1 cellular context compared by ENCODE assay signal in genomic region chr19:55476100-55476775, GRCh38.
TF ChIP-seq lines count a peak whose summit lies in the region.

Gene ZNF628, plus strand, starts transcription at chr19:55476617. Its CDS starts 3,294 bp downstream, at chr19:55479911.

TF ChIP-seq in HepG2, 621 proteins besides CTCF, POLR2A, EP300 and RAD21 (continued from another document and continues in another):
- TF ChIP-seq ZNF383 (CRISPR knock-in tag; IDR thresholded peaks at IDR 0.05; ENCODE audit: borderline replicate concordance) (no peak), PAWR (CRISPR knock-in tag; IDR thresholded peaks at IDR 0.05; ENCODE audit: borderline replicate concordance) (0 out of 2 replicates have a peak, but pooled peaks have one; percentile 56), MLLT10 (CRISPR knock-in tag; IDR thresholded peaks at IDR 0.05) (no peak), ZNF549 (CRISPR knock-in tag; IDR thresholded peaks at IDR 0.05) (no peak), AGO1 (IDR thresholded peaks at IDR 0.05; ENCODE audit: low read depth, low read length, poor library complexity, severe bottlenecking) (no peak), POLR2G (IDR thresholded peaks at IDR 0.05; ENCODE audit: low read depth, low read length) (peak; percentile 63), ZSCAN29 (CRISPR knock-in tag; conservative IDR thresholded peaks at IDR 0.05) (no peak), SOX5 (CRISPR knock-in tag; IDR thresholded peaks at IDR 0.05; ENCODE audit: borderline replicate concordance) (peak; percentile 37; the same call in 1 of the 2 replicates), GATA4 (IDR thresholded peaks at IDR 0.05; ENCODE audit: borderline replicate concordance, low read depth) (no peak), ZBTB34 (CRISPR knock-in tag; IDR thresholded peaks at IDR 0.05) (no peak), ZNF740 (CRISPR knock-in tag; IDR thresholded peaks at IDR 0.05) (peak; percentile 88; the same call in 1 of the 2 replicates), CHD4 (IDR thresholded peaks at IDR 0.05; ENCODE audit: borderline replicate concordance, low read length) (no peak), CREBL2 (CRISPR knock-in tag; IDR thresholded peaks at IDR 0.05; ENCODE audit: borderline replicate concordance) (peak; percentile 65; the same call in 1 of the 2 replicates), ZNF432 (CRISPR knock-in tag; IDR thresholded peaks at IDR 0.05; ENCODE audit: borderline replicate concordance) (no peak), IRX3 (CRISPR knock-in tag; IDR thresholded peaks at IDR 0.05; ENCODE audit: borderline replicate concordance, low read depth) (peak; percentile 68; the same call in 1 of the 2 replicates), ZSCAN9 (CRISPR knock-in tag; IDR thresholded peaks at IDR 0.05; ENCODE audit: borderline replicate concordance) (peak; percentile 62), ZBTB14 (CRISPR knock-in tag; IDR thresholded peaks at IDR 0.05) (peak; percentile 54), ZFP91 (CRISPR knock-in tag; IDR thresholded peaks at IDR 0.05; ENCODE audit: borderline replicate concordance) (peak; percentile 83), ATF1 (CRISPR knock-in tag; IDR thresholded peaks at IDR 0.05) (peak; percentile 97), MXD3 (CRISPR knock-in tag; IDR thresholded peaks at IDR 0.05) (peak; percentile 92), ZNF142 (CRISPR knock-in tag; IDR thresholded peaks at IDR 0.05) (peak; percentile 81; the same call in 1 of the 2 replicates), ZNF7 (CRISPR knock-in tag; IDR thresholded peaks at IDR 0.05) (no peak), THAP11 (CRISPR knock-in tag; IDR thresholded peaks at IDR 0.05) (peak; percentile 99), KLF11 (CRISPR knock-in tag; IDR thresholded peaks at IDR 0.05) (peak; percentile 75; the same call in 1 of the 2 replicates), RERE (CRISPR knock-in tag; IDR thresholded peaks at IDR 0.05; ENCODE audit: low read depth) (no peak), ZNF207 (IDR thresholded peaks at IDR 0.05; ENCODE audit: borderline replicate concordance) (no peak), WIZ (CRISPR knock-in tag; IDR thresholded peaks at IDR 0.05) (no peak), ZNF256 (CRISPR knock-in tag; conservative IDR thresholded peaks at IDR 0.05) (peak; percentile 91), HNRNPL (IDR thresholded peaks at IDR 0.05; ENCODE audit: low read depth, low read length) (no peak), ZNF329 (CRISPR knock-in tag; IDR thresholded peaks at IDR 0.05; ENCODE audit: low read depth) (peak; percentile 32; the same call in 1 of the 2 replicates), ZNF468 (CRISPR knock-in tag; IDR thresholded peaks at IDR 0.05) (no peak), ZBTB21 (CRISPR knock-in tag; IDR thresholded peaks at IDR 0.05) (no peak), NR3C1 (CRISPR knock-in tag; IDR thresholded peaks at IDR 0.05) (no peak), ZZZ3 (CRISPR knock-in tag; IDR thresholded peaks at IDR 0.05; ENCODE audit: borderline replicate concordance) (no peak; the same call in 1 of the 2 replicates), GMEB2 (CRISPR knock-in tag; IDR thresholded peaks at IDR 0.05; ENCODE audit: low read depth) (peak; percentile 99), FOSL1 (CRISPR knock-in tag; IDR thresholded peaks at IDR 0.05; ENCODE audit: borderline replicate concordance) (no peak)
